In the genomic region with DNA sequence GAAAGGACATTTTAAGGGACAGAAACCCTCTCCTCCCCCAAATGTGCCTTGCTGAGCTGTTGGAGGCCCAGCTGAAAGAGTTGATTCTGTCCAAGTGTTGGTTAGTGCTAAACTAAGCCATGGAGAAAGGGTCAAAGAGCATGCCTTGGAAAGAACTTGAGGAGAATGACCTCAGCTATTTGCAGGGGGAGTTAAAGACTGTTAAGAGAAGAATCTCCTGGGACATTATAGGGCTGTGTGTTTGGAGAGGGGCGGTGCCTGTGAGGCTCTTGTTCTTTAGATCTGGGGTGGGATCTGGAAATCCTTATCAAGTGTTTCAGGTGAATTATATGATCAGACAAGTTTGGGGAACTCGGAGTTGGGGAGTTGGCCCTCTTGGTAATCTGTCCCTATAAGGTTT, we compare ENCODE assay signal across 17 cellular contexts. TPM values are rescaled to one million over a fixed set of nuclear protein-coding genes. Genes with fewer than 3 reads are reported as not detected.
DNase-seq lines count a peak whose midpoint lies in the region; ATAC-seq and TF ChIP-seq lines count a peak whose summit lies in the region.
"Had no signal": no experiment of that assay in that cellular context is flagged by ENCODE, and none has a peak within 500 bp of the region (broad histone marks: within the 10 kb centered on the region; RNA-seq: fewer than 3 reads in every experiment).

No MANE protein-coding gene starts in this region.

- peak overlapping the region; percentile 1; the same call in 1 of the 2 replicates for H3K27ac ChIP-seq in PC-9
- H3K27ac ChIP-seq in A673 (ENCODE audit: low read depth, low read length, poor library complexity, severe bottlenecking) = no peak overlapping the region
- H3K27ac ChIP-seq: Peyer's patch, SK-N-MC had no signal

- no peaks in the 10 kb centered on the region for H3K9me2 ChIP-seq in PC-9 (ENCODE audit: insufficient read depth)

- H4K20me1 ChIP-seq in PC-9 (ENCODE audit: insufficient read depth) = peaks cover 97% of the 10 kb centered on the region

- TF ChIP-seq CTCF in CD14-positive monocyte (IDR thresholded peaks at IDR 0.05) (no peak), PC-9 (conservative IDR thresholded peaks at IDR 0.05) (no peak), osteocyte (IDR thresholded peaks at IDR 0.05) (no peak), A673 (conservative IDR thresholded peaks at IDR 0.05; ENCODE audit: low read depth, low read length) (no peak)

- H3K4me3 ChIP-seq in PC-9 = no peak overlapping the region
- H3K4me3 ChIP-seq in A673 (ENCODE audit: low read depth, low read length, poor library complexity, severe bottlenecking) = no peak overlapping the region
- H3K4me3 ChIP-seq: Peyer's patch, SK-N-MC had no signal

- H3K9me3 Mint-ChIP-seq in CD14-positive monocyte = no peaks in the 10 kb centered on the region
- no peaks in the 10 kb centered on the region for H3K9me3 Mint-ChIP-seq in immature natural killer cell
- H3K9me3 Mint-ChIP-seq in osteocyte (ENCODE audit: unreplicated experiment) = peaks cover 4% of the 10 kb centered on the region

- H3K4me1 Mint-ChIP-seq in CD14-positive monocyte (peaks cover 45% of the 10 kb centered on the region), immature natural killer cell (peaks cover 65 to 92% of the 10 kb centered on the region in 2 donors), osteocyte (ENCODE audit: unreplicated experiment) (peaks cover 55% of the 10 kb centered on the region)

- ATAC-seq in left lobe of liver = no peak

- H2AFZ ChIP-seq in PC-9 = no peak overlapping the region

- H3K4me3 Mint-ChIP-seq in CD14-positive monocyte (no peak overlapping the region), immature natural killer cell (no peak overlapping the region), osteocyte (ENCODE audit: unreplicated experiment) (no peak overlapping the region)

- H3K27me3 Mint-ChIP-seq in CD14-positive monocyte (ENCODE audit: low read depth in 3 of 3) (no peaks in the 10 kb centered on the region), immature natural killer cell (ENCODE audit: low read depth in 3 of 3) (peaks cover 0 to 2% (median 0%) of the 10 kb centered on the region in 3 donors), osteocyte (ENCODE audit: unreplicated experiment) (no peaks in the 10 kb centered on the region)

- H3K27ac Mint-ChIP-seq in CD14-positive monocyte (peak overlapping the region in 4 of 7 donors; percentile 12 to 49 (median 45)), immature natural killer cell (peak overlapping the region in 5 of 6 donors; percentile 6 to 69 (median 46)), osteocyte (ENCODE audit: unreplicated experiment) (peak overlapping the region; percentile 71)

- H3K36me3 Mint-ChIP-seq in CD14-positive monocyte (peaks cover 60 to 63% of the 10 kb centered on the region in 2 donors), immature natural killer cell (peaks cover 6 to 28% (median 14%) of the 10 kb centered on the region in 3 donors), osteocyte (ENCODE audit: unreplicated experiment) (peaks cover 52% of the 10 kb centered on the region)

- no peak for DNase-seq in CD14-positive monocyte (ENCODE audit: low spot score)
- DNase-seq in PC-9 = no peak
- DNase-seq in immature natural killer cell = no peak
- DNase-seq in osteocyte (ENCODE audit: extremely low spot score, unreplicated experiment) = no peak
- no peak for DNase-seq in DMS114 treated with DMSO at 0.1 percent for 48 hours (lab: John Stamatoyannopoulos, UW; ENCODE audit: unreplicated experiment)
- DNase-seq in A673 (ENCODE audit: low spot score) = no peak
- DNase-seq in left lobe of liver (ENCODE audit: low spot score) = no peak
- DNase-seq: DND-41, HCEC 1CT, KG1, NCI-H1436, NCI-H2029 treated with DMSO at 0.1 percent for 48 hours, NCI-H2171 treated with DMSO at 0.1 percent for 48 hours, NCI-H774, Peyer's patch, Right ventricle myocardium superior had no signal

- no peaks in the 10 kb centered on the region for H3K9me3 ChIP-seq in PC-9 (ENCODE audit: insufficient read depth, low read depth)
- no peaks in the 10 kb centered on the region for H3K9me3 ChIP-seq in A673 (ENCODE audit: low read depth, low read length, poor library complexity, severe bottlenecking)
- H3K9me3 ChIP-seq: Peyer's patch had no signal

- no peaks in the 10 kb centered on the region for H3K27me3 ChIP-seq in PC-9 (ENCODE audit: insufficient read depth, low read depth)
- H3K27me3 ChIP-seq in A673 (replicated peaks; ENCODE audit: insufficient read depth, low read depth, low read length, poor library complexity) = no peaks in the 10 kb centered on the region
- H3K27me3 ChIP-seq: Peyer's patch had no signal

- H3K36me3 ChIP-seq in PC-9 (ENCODE audit: low read depth) = peaks cover 89% of the 10 kb centered on the region
- H3K36me3 ChIP-seq in A673 (ENCODE audit: insufficient read depth, low read length, poor library complexity, severe bottlenecking) = no peaks in the 10 kb centered on the region
- H3K36me3 ChIP-seq: Peyer's patch had no signal

- no peak overlapping the region for H3K4me2 ChIP-seq in PC-9

- POLR2A ChIA-PET in PC-9 (lab: Charles Lee; ENCODE audit: unreplicated experiment) = interaction anchor here (0.6 kb wide), 1 partner anchor 176 kb away, joined by 7 read pairs; no protein-coding TSS in a partner anchor
- POLR2A ChIA-PET in A673 (lab: Charles Lee; ENCODE audit: low non-redundant PET) = no interaction called here

- H3F3A ChIP-seq in PC-9 (ENCODE audit: insufficient read depth, low read depth) = peaks cover 91% of the 10 kb centered on the region

- CTCF ChIA-PET in PC-9 (lab: Charles Lee) (no interaction called here), A673 (lab: Charles Lee) (no interaction called here)

- BruUV-seq in PC-9 (replicated peaks; lab: Mats Ljungman, UMichigan) (no TSS peak), A673 (replicated peaks; lab: Mats Ljungman, UMichigan) (no TSS peak)

- peaks cover 100% of the 10 kb centered on the region for H3K79me2 ChIP-seq in PC-9 (ENCODE audit: low read depth)

- H3K4me1 ChIP-seq in PC-9 (replicated peaks; ENCODE audit: insufficient read depth) = peaks cover 5% of the 10 kb centered on the region; the same call in 1 of the 2 replicates
- H3K4me1 ChIP-seq in A673 (ENCODE audit: insufficient read depth, low read length, poor library complexity, severe bottlenecking) = peaks cover 4% of the 10 kb centered on the region

- intact Hi-C loops in CD14-positive monocyte (cut with micrococcal nuclease) = no loop called here
- intact Hi-C loops in PC-9 (cut with micrococcal nuclease; ENCODE audit: unreplicated experiment) = no loop called here
- intact Hi-C loops in A673 (cut with micrococcal nuclease; ENCODE audit: unreplicated experiment) = no loop called here

RNA-seq across cellular contexts. Expression of a gene that starts 13.0 kb away (rescaled TPM):
- polyA plus RNA-seq in CD14-positive monocyte (10 to 100 TPM; 25.7 to 36.1 TPM), immature natural killer cell (10 to 100 TPM; 19.7 to 46.1 (median 24.4) TPM)
- total RNA-seq in PC-9 (2021) (79.4 and 106 TPM in 2 replicates), osteocyte (224 and 240 TPM in 2 replicates), A673 (2021) (43.2 and 50.8 TPM in 2 replicates), left lobe of liver (44.6 TPM)
